1 cellular context compared by ENCODE assay signal in the genomic region with DNA sequence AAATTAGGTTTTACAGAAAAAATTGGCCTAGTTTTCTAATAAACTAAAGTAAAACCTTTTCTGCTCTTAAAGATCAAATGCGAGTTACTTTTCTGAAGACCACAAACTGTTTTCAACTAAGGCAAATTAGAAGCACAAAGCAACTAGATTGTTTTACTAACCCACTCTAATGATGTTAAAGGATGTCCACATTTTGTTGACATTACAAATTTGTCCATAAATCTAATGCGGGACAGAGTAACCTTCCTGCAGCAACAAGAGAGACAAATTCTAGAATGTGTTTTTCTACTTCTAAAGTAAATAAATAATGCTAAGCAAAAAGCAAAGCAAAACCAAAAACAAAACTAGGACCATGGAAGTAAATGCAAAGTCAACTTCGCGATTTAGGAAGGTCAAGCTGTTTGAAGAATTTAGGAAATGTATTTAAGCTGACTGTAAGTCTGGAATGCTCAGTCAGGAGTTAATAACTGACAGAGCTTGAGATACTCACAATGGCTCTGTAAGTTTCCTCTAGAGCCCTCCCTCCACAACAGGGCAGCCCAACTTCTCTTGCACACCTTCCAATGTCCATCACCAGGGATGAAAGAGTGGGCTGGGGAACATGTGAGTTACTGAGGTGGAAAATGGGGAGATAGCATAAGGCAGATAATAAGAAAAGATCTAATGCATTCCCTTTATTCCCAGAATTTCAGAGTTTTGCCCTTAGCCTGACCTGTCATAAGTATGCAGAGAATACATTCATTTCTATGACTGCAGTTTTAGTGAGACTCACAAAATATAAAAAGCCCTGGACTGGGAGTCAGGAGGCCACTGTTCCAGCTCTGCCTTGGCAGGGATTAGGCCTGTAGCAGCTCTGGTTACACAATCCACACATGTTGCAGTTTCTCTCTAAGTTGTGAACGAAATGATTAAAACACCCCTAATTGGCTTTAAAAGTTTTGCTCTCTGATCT.
TF ChIP-seq lines count a peak whose summit lies in the region.

No MANE protein-coding gene starts in this region.

TF ChIP-seq in HepG2, 621 proteins besides CTCF, POLR2A, EP300 and RAD21 (continued from another document and continues in another):
- TF ChIP-seq, protein P1, sequence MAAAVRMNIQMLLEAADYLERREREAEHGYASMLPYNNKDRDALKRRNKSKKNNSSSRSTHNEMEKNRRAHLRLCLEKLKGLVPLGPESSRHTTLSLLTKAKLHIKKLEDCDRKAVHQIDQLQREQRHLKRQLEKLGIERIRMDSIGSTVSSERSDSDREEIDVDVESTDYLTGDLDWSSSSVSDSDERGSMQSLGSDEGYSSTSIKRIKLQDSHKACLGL (CRISPR knock-in tag; IDR thresholded peaks at IDR 0.05), result no peak
- TF ChIP-seq, protein P2, sequence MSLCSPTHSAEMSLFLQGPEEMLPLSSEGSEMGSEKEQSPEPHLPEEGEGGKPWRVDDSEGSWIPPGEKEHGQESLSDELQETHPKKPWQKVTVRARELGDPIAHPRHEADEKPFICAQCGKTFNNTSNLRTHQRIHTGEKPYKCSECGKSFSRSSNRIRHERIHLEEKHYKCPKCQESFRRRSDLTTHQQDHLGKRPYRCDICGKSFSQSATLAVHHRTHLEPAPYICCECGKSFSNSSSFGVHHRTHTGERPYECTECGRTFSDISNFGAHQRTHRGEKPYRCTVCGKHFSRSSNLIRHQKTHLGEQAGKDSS (CRISPR knock-in tag; IDR thresholded peaks at IDR 0.05; ENCODE audit: borderline replicate concordance, low read depth), result 0 out of 2 replicates have a peak, but pooled peaks have one; percentile 52
- TF ChIP-seq ZNF598 (CRISPR knock-in tag; IDR thresholded peaks at IDR 0.05; ENCODE audit: borderline replicate concordance), result no peak
- TF ChIP-seq ZXDC (CRISPR knock-in tag; IDR thresholded peaks at IDR 0.05), result no peak
- no peak for TF ChIP-seq ZBTB10 (CRISPR knock-in tag; IDR thresholded peaks at IDR 0.05; ENCODE audit: borderline replicate concordance)
- TF ChIP-seq HBP1 (CRISPR knock-in tag; IDR thresholded peaks at IDR 0.05; ENCODE audit: low read depth), result 0 out of 2 replicates have a peak, but pooled peaks have one; percentile 14
- no peak for TF ChIP-seq PHF5A (CRISPR knock-in tag; IDR thresholded peaks at IDR 0.05; ENCODE audit: low read depth, unreplicated experiment)
- no peak for TF ChIP-seq SKIL (CRISPR knock-in tag; IDR thresholded peaks at IDR 0.05; ENCODE audit: borderline replicate concordance)
- no peak for TF ChIP-seq KLF12 (CRISPR knock-in tag; IDR thresholded peaks at IDR 0.05; ENCODE audit: borderline replicate concordance)
- no peak for TF ChIP-seq HOXD1 (CRISPR knock-in tag; IDR thresholded peaks at IDR 0.05)
- TF ChIP-seq, protein P3, sequence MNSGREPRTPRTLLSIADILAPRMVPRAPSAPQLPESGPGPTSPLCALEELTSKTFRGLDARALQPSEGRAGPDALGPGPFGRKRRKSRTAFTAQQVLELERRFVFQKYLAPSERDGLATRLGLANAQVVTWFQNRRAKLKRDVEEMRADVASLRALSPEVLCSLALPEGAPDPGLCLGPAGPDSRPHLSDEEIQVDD (CRISPR knock-in tag; IDR thresholded peaks at IDR 0.05; ENCODE audit: borderline replicate concordance), result no peak
- TF ChIP-seq NFKBIZ (CRISPR knock-in tag; IDR thresholded peaks at IDR 0.05), result no peak
- TF ChIP-seq PCBP1 (IDR thresholded peaks at IDR 0.05; ENCODE audit: borderline replicate concordance, low read depth, low read length), result no peak
- TF ChIP-seq KDM1A (CRISPR knock-in tag; IDR thresholded peaks at IDR 0.05), result no peak
- TF ChIP-seq ZFP62 (CRISPR knock-in tag; IDR thresholded peaks at IDR 0.05), result no peak
- peak; percentile 80; the same call in 1 of the 2 replicates for TF ChIP-seq KAT7 (CRISPR knock-in tag; IDR thresholded peaks at IDR 0.05; ENCODE audit: borderline replicate concordance)
- TF ChIP-seq SP140L (CRISPR knock-in tag; IDR thresholded peaks at IDR 0.05; ENCODE audit: borderline replicate concordance), result no peak
- no peak for TF ChIP-seq TAF15 (IDR thresholded peaks at IDR 0.05; ENCODE audit: low read depth, low read length, poor library complexity, severe bottlenecking)
- no peak for TF ChIP-seq TMF1 (CRISPR knock-in tag; IDR thresholded peaks at IDR 0.05; ENCODE audit: low read depth)
- no peak for TF ChIP-seq TCF7L2 (IDR thresholded peaks at IDR 0.05; ENCODE audit: low read depth, low read length)
- no peak for TF ChIP-seq SPEN (CRISPR knock-in tag; IDR thresholded peaks at IDR 0.05; ENCODE audit: low read depth)
- no peak for TF ChIP-seq ATM (IDR thresholded peaks at IDR 0.05; ENCODE audit: borderline replicate concordance)
- no peak for TF ChIP-seq ZNF558 (CRISPR knock-in tag; IDR thresholded peaks at IDR 0.05; ENCODE audit: borderline replicate concordance)
- 0 out of 2 replicates have a peak, but pooled peaks have one; percentile 10 for TF ChIP-seq GATAD1 (CRISPR knock-in tag; IDR thresholded peaks at IDR 0.05)
- TF ChIP-seq ZZZ3 (CRISPR knock-in tag; IDR thresholded peaks at IDR 0.05; ENCODE audit: borderline replicate concordance), result no peak
- TF ChIP-seq GZF1 (CRISPR knock-in tag; IDR thresholded peaks at IDR 0.05), result 0 out of 2 replicates have a peak, but pooled peaks have one; percentile 54
- TF ChIP-seq MXD3 (CRISPR knock-in tag; IDR thresholded peaks at IDR 0.05), result no peak
- TF ChIP-seq SMYD3 (CRISPR knock-in tag; IDR thresholded peaks at IDR 0.05), result no peak
- TF ChIP-seq, protein P4, sequence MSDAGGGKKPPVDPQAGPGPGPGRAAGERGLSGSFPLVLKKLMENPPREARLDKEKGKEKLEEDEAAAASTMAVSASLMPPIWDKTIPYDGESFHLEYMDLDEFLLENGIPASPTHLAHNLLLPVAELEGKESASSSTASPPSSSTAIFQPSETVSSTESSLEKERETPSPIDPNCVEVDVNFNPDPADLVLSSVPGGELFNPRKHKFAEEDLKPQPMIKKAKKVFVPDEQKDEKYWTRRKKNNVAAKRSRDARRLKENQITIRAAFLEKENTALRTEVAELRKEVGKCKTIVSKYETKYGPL (CRISPR knock-in tag; IDR thresholded peaks at IDR 0.05), result no peak
- TF ChIP-seq ZBTB44 (CRISPR knock-in tag; IDR thresholded peaks at IDR 0.05), result no peak
- TF ChIP-seq TP53 (CRISPR knock-in tag; conservative IDR thresholded peaks at IDR 0.05), result no peak
- TF ChIP-seq ZNF589 (CRISPR knock-in tag; conservative IDR thresholded peaks at IDR 0.05), result no peak
- peak; percentile 92 for TF ChIP-seq TEAD3 (CRISPR knock-in tag; optimal IDR thresholded peaks at IDR 0.05; ENCODE audit: borderline replicate concordance)
- TF ChIP-seq TBX2 (CRISPR knock-in tag; IDR thresholded peaks at IDR 0.05; ENCODE audit: borderline replicate concordance), result 0 out of 2 replicates have a peak, but pooled peaks have one; percentile 42
- no peak for TF ChIP-seq ZNF781 (CRISPR knock-in tag; IDR thresholded peaks at IDR 0.05; ENCODE audit: borderline replicate concordance, not compliant biosample characterization)
- TF ChIP-seq ZFP1 (CRISPR knock-in tag; IDR thresholded peaks at IDR 0.05), result peak; percentile 50; the same call in 1 of the 2 replicates
- TF ChIP-seq, protein P5, sequence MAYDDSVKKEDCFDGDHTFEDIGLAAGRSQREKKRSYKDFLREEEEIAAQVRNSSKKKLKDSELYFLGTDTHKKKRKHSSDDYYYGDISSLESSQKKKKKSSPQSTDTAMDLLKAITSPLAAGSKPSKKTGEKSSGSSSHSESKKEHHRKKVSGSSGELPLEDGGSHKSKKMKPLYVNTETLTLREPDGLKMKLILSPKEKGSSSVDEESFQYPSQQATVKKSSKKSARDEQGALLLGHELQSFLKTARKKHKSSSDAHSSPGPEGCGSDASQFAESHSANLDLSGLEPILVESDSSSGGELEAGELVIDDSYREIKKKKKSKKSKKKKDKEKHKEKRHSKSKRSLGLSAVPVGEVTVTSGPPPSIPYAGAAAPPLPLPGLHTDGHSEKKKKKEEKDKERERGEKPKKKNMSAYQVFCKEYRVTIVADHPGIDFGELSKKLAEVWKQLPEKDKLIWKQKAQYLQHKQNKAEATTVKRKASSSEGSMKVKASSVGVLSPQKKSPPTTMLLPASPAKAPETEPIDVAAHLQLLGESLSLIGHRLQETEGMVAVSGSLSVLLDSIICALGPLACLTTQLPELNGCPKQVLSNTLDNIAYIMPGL (CRISPR knock-in tag; IDR thresholded peaks at IDR 0.05; ENCODE audit: borderline replicate concordance in 1 of 2, low read depth in 1 of 2), result no peak
- TF ChIP-seq EEA1 (CRISPR knock-in tag; IDR thresholded peaks at IDR 0.05; ENCODE audit: borderline replicate concordance), result no peak
